2 cellular contexts compared by ENCODE assay signal in the genomic region with DNA sequence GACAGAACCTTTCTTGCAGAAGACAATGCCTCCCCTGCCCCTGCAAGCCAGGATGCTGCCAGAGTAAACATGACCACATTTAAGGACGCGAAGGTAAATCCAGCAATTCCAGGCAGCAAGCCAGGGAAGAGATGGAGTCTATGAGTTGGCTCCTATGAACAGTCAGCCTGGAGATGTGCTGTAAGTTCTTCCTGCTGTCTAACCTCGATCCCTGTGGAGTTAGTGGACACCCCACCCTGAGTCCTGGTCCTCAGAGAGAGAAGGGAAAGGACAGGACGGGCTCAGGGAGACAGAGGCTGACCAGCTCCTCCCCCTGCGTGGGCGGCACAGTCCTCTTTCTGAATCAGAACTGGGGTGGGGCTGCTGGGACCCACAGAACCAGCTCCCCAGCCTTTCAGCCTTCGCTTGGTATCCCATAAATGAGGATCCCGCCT.
TF ChIP-seq lines count a peak whose summit lies in the region.

No MANE protein-coding gene starts in this region.

TF ChIP-seq in HCT116, 20 proteins besides CTCF, POLR2A, EP300 and RAD21:
- TF ChIP-seq, protein P1, sequence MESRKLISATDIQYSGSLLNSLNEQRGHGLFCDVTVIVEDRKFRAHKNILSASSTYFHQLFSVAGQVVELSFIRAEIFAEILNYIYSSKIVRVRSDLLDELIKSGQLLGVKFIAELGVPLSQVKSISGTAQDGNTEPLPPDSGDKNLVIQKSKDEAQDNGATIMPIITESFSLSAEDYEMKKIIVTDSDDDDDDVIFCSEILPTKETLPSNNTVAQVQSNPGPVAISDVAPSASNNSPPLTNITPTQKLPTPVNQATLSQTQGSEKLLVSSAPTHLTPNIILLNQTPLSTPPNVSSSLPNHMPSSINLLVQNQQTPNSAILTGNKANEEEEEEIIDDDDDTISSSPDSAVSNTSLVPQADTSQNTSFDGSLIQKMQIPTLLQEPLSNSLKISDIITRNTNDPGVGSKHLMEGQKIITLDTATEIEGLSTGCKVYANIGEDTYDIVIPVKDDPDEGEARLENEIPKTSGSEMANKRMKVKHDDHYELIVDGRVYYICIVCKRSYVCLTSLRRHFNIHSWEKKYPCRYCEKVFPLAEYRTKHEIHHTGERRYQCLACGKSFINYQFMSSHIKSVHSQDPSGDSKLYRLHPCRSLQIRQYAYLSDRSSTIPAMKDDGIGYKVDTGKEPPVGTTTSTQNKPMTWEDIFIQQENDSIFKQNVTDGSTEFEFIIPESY (IDR thresholded peaks at IDR 0.05; ENCODE audit: extremely low read depth, insufficient replicate concordance, low read length): no peak
- TF ChIP-seq, protein P2, sequence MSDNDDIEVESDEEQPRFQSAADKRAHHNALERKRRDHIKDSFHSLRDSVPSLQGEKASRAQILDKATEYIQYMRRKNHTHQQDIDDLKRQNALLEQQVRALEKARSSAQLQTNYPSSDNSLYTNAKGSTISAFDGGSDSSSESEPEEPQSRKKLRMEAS (IDR thresholded peaks at IDR 0.05): no peak
- TF ChIP-seq EGR1 (IDR thresholded peaks at IDR 0.05; ENCODE audit: low read depth) (peak; percentile 82), JUND (IDR thresholded peaks at IDR 0.05) (no peak), TCF7L2 (IDR thresholded peaks at IDR 0.05; ENCODE audit: borderline replicate concordance, extremely low read depth, insufficient read depth, insufficient read length) (no peak)

TF ChIP-seq in WTC11, 78 proteins besides CTCF, POLR2A, EP300 and RAD21 (continued from another document):
- TF ChIP-seq, protein P3, sequence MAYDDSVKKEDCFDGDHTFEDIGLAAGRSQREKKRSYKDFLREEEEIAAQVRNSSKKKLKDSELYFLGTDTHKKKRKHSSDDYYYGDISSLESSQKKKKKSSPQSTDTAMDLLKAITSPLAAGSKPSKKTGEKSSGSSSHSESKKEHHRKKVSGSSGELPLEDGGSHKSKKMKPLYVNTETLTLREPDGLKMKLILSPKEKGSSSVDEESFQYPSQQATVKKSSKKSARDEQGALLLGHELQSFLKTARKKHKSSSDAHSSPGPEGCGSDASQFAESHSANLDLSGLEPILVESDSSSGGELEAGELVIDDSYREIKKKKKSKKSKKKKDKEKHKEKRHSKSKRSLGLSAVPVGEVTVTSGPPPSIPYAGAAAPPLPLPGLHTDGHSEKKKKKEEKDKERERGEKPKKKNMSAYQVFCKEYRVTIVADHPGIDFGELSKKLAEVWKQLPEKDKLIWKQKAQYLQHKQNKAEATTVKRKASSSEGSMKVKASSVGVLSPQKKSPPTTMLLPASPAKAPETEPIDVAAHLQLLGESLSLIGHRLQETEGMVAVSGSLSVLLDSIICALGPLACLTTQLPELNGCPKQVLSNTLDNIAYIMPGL (CRISPR knock-in tag; IDR thresholded peaks at IDR 0.05): no peak
